13 cellular contexts compared by ENCODE assay signal in genomic region chr7:32048970-32049369, GRCh38. TPM values are rescaled to one million over a fixed set of nuclear protein-coding genes. Genes with fewer than 3 reads are reported as not detected.
DNase-seq lines count a peak whose midpoint lies in the region; ATAC-seq, FAIRE-seq and TF ChIP-seq lines count a peak whose summit lies in the region.
"Had no signal": no experiment of that assay in that cellular context is flagged by ENCODE, and none has a peak within 500 bp of the region (broad histone marks: within the 10 kb centered on the region; RNA-seq: fewer than 3 reads in every experiment).

No MANE protein-coding gene starts in this region.

- in situ Hi-C loops in GM12878 (cut with MboI) (no loop called here), gastrocnemius medialis (cut with MboI; ENCODE audit: low sequenced_read_pairs in 4 of 4) (no loop called here)

- H3K36me3 Mint-ChIP-seq in effector memory CD8-positive, alpha-beta T cell (ENCODE audit: insufficient read depth): peaks cover 3% of the 10 kb centered on the region
- H3K36me3 Mint-ChIP-seq: stimulated activated memory B cell treated with anti-CD40 and anti-IgM and Interleukin-4, amounts not matched to agents 10 μg/mL and 1 μg/mL and 100 μg/mL, for 72 hours had no signal

- FAIRE-seq in GM12878 (lab: Jason Lieb, UNC): no peak

- H3K27me3 ChIP-seq in GM12878 (replicated peaks in 1 of 2; ENCODE audit: control insufficient read depth in 2 of 2, insufficient read depth in 2 of 2, low read length in 1 of 2): 0 out of 4 replicates have a peak, but pooled peaks cover 0 to 3% of the 10 kb centered on the region in 2 experiments
- no peaks in the 10 kb centered on the region for H3K27me3 ChIP-seq in gastrocnemius medialis
- H3K27me3 ChIP-seq in heart left ventricle: no peaks in the 10 kb centered on the region
- H3K27me3 ChIP-seq: colonic mucosa had no signal

- ATAC-seq in GM18498 (IDR thresholded peaks at IDR 0.05; ENCODE audit: unreplicated experiment): peak; percentile 65
- peak; percentile 53 for ATAC-seq in GM19468 (IDR thresholded peaks at IDR 0.05; ENCODE audit: extremely low read depth, unreplicated experiment)
- peak; percentile 51 for ATAC-seq in HG03280 (IDR thresholded peaks at IDR 0.05; ENCODE audit: unreplicated experiment)
- peak; percentile 83 for ATAC-seq in GM12878
- no peak for ATAC-seq in gastrocnemius medialis
- ATAC-seq in stimulated activated naive CD8-positive, alpha-beta T cell treated with anti-CD3 and anti-CD28 coated beads, Interleukin-15, amount 100 ng/mL, for 72 hours: no peak
- no peak for ATAC-seq in heart left ventricle
- ATAC-seq in effector memory CD8-positive, alpha-beta T cell (replicated peaks): no peak
- ATAC-seq: stimulated activated memory B cell treated with anti-CD40 and anti-IgM and Interleukin-4, amounts not matched to agents 10 μg/mL and 1 μg/mL and 100 μg/mL, for 72 hours had no signal

- RAD21 ChIA-PET in GM12878 (lab: Charles Lee; ENCODE audit: unreplicated experiment): interaction anchor here (1.0 to 1.7 kb wide), 2 partner anchors 261 to 266 kb away, joined by 3 to 5 read pairs; no protein-coding TSS in a partner anchor

- no TSS peak for BruUV-seq in GM12878 (replicated peaks; lab: Mats Ljungman, UMichigan)

- H3K36me3 ChIP-seq in GM12878 (ENCODE audit: control insufficient read depth in 2 of 2, insufficient read depth in 2 of 2, low read length in 1 of 2): no peaks in the 10 kb centered on the region
- H3K36me3 ChIP-seq in gastrocnemius medialis: no peaks in the 10 kb centered on the region
- peaks cover 0 to 20% (median 0%) of the 10 kb centered on the region in 9 donors for H3K36me3 ChIP-seq in heart left ventricle
- H3K36me3 ChIP-seq: colonic mucosa had no signal

- TF ChIP-seq CTCF in GM12878 (IDR thresholded peaks at IDR 0.05 in 2 of 3, conservative IDR thresholded peaks at IDR 0.05 in 1 of 3; ENCODE audit: control insufficient read depth in 2 of 3, extremely low read depth in 1 of 3, insufficient read depth in 1 of 3, low read depth in 3 of 3, low read length in 3 of 3) (no peak), gastrocnemius medialis (IDR thresholded peaks at IDR 0.05 in 4 of 5, conservative IDR thresholded peaks at IDR 0.05 in 1 of 5) (no peak), heart left ventricle (IDR thresholded peaks at IDR 0.05) (no peak)

- no peaks in the 10 kb centered on the region for H3K27me3 Mint-ChIP-seq in stimulated activated naive CD8-positive, alpha-beta T cell treated with anti-CD3 and anti-CD28 coated beads, Interleukin-15, amount 100 ng/mL, for 72 hours
- H3K27me3 Mint-ChIP-seq in effector memory CD8-positive, alpha-beta T cell: no peaks in the 10 kb centered on the region
- H3K27me3 Mint-ChIP-seq: stimulated activated memory B cell treated with anti-CD40 and anti-IgM and Interleukin-4, amounts not matched to agents 10 μg/mL and 1 μg/mL and 100 μg/mL, for 72 hours had no signal

- no peak for TF ChIP-seq RAD21 in GM12878 (IDR thresholded peaks at IDR 0.05; ENCODE audit: insufficient read depth, low read depth, low read length)

- WGBS in GM12878 (ENCODE audit: insufficient coverage, insufficient replicate concordance, low lambda C conversion rate, missing lambda C conversion rate): 0% methylated on average over 3 of the region's 3 CpGs
- 9 to 11% (median 10%) methylated on average over 3 of the region's 3 CpGs for WGBS in heart left ventricle, 4 donors

- TF ChIP-seq POLR2A in GM12878 (IDR thresholded peaks at IDR 0.05; ENCODE audit: low read depth, low read length): no peak
- no peak for TF ChIP-seq POLR2A in gastrocnemius medialis (IDR thresholded peaks at IDR 0.05)
- TF ChIP-seq POLR2A in heart left ventricle (IDR thresholded peaks at IDR 0.05): no peak

- peak; percentile 48 for DNase-seq in GM12878 (ENCODE audit: low read depth, low spot score)
- DNase-seq in gastrocnemius medialis: no peak
- DNase-seq in stimulated activated naive CD8-positive, alpha-beta T cell treated with anti-CD3 and anti-CD28 coated beads, Interleukin-15, amount 100 ng/mL, for 72 hours: no peak
- DNase-seq in heart left ventricle: no peak
- DNase-seq in effector memory CD8-positive, alpha-beta T cell: no peak
- DNase-seq: activated effector memory CD4-positive, alpha-beta T cell treated with anti-CD3 and anti-CD28 coated beads, Interleukin-2, amount 50 U/mL, for 16 hours; colonic mucosa; foreskin fibroblast had no signal

- no peak for TF ChIP-seq EP300 in GM12878 (IDR thresholded peaks at IDR 0.05; ENCODE audit: borderline replicate concordance in 1 of 2, control insufficient read depth in 1 of 2, low read depth in 2 of 2, low read length in 2 of 2)

- SMC1A ChIA-PET in GM12878 (lab: Charles Lee; ENCODE audit: uncharacterized antibody, unreplicated experiment): interaction anchor here (0.8 to 7.7 kb wide), 4 partner anchors 12 to 154 kb away, joined by 3 to 69 read pairs (median 4); no protein-coding TSS in a partner anchor

- H3K4me1 Mint-ChIP-seq in stimulated activated naive CD8-positive, alpha-beta T cell treated with anti-CD3 and anti-CD28 coated beads, Interleukin-15, amount 100 ng/mL, for 72 hours: no peaks in the 10 kb centered on the region
- H3K4me1 Mint-ChIP-seq in effector memory CD8-positive, alpha-beta T cell (ENCODE audit: low read depth in 2 of 2): no peaks in the 10 kb centered on the region
- H3K4me1 Mint-ChIP-seq: stimulated activated memory B cell treated with anti-CD40 and anti-IgM and Interleukin-4, amounts not matched to agents 10 μg/mL and 1 μg/mL and 100 μg/mL, for 72 hours had no signal

- CTCF ChIA-PET in GM12878 (lab: Yijun Ruan, JAX): interaction anchor here (0.6 to 3.0 kb wide), 6 partner anchors 11 to 237 kb away, joined by 3 to 13 read pairs (median 4); no protein-coding TSS in a partner anchor

- no peaks in the 10 kb centered on the region for H4K20me1 ChIP-seq in GM12878 (ENCODE audit: control insufficient read depth, insufficient read depth)

- H3K4me1 ChIP-seq in GM12878 (ENCODE audit: control insufficient read depth, insufficient read depth, low read length) (no peaks in the 10 kb centered on the region), gastrocnemius medialis (no peaks in the 10 kb centered on the region), heart left ventricle (peaks cover 0 to 80% (median 19%) of the 10 kb centered on the region in 12 donors)
- H3K4me1 ChIP-seq: colonic mucosa had no signal

- intact Hi-C loops in GM12878 (cut with micrococcal nuclease; ENCODE audit: unreplicated experiment) (no loop called here), gastrocnemius medialis (cut with DNase I; ENCODE audit: low total_unique reads) (no loop called here), heart left ventricle (cut with DNase I) (no loop called here)

- H3K4me3 ChIP-seq in GM12878 (no peak overlapping the region), gastrocnemius medialis (no peak overlapping the region), heart left ventricle (no peak overlapping the region)
- H3K4me3 ChIP-seq: colonic mucosa had no signal

- H3K9me3 ChIP-seq in GM12878 (replicated peaks; ENCODE audit: control insufficient read depth, insufficient read depth, low read length) (no peaks in the 10 kb centered on the region), gastrocnemius medialis (no peaks in the 10 kb centered on the region), heart left ventricle (no peaks in the 10 kb centered on the region)
- H3K9me3 ChIP-seq: colonic mucosa had no signal

- H3K27ac Mint-ChIP-seq in stimulated activated naive CD8-positive, alpha-beta T cell treated with anti-CD3 and anti-CD28 coated beads, Interleukin-15, amount 100 ng/mL, for 72 hours: no peak overlapping the region
- H3K27ac Mint-ChIP-seq in effector memory CD8-positive, alpha-beta T cell: no peak overlapping the region
- H3K27ac Mint-ChIP-seq: stimulated activated memory B cell treated with anti-CD40 and anti-IgM and Interleukin-4, amounts not matched to agents 10 μg/mL and 1 μg/mL and 100 μg/mL, for 72 hours had no signal

- H3K9me3 Mint-ChIP-seq in stimulated activated naive CD8-positive, alpha-beta T cell treated with anti-CD3 and anti-CD28 coated beads, Interleukin-15, amount 100 ng/mL, for 72 hours: peaks cover 7% of the 10 kb centered on the region in 2 donors
- H3K9me3 Mint-ChIP-seq in effector memory CD8-positive, alpha-beta T cell: peaks cover 6 to 7% of the 10 kb centered on the region in 2 donors
- H3K9me3 Mint-ChIP-seq: stimulated activated memory B cell treated with anti-CD40 and anti-IgM and Interleukin-4, amounts not matched to agents 10 μg/mL and 1 μg/mL and 100 μg/mL, for 72 hours had no signal

- H3K4me2 ChIP-seq in GM12878 (ENCODE audit: control insufficient read depth, insufficient read depth): no peak overlapping the region

- no peak overlapping the region for H3K9ac ChIP-seq in GM12878 (ENCODE audit: control insufficient read depth, insufficient read depth, low read length)

- no peak overlapping the region for H3K4me3 Mint-ChIP-seq in stimulated activated naive CD8-positive, alpha-beta T cell treated with anti-CD3 and anti-CD28 coated beads, Interleukin-15, amount 100 ng/mL, for 72 hours
- no peak overlapping the region for H3K4me3 Mint-ChIP-seq in effector memory CD8-positive, alpha-beta T cell
- H3K4me3 Mint-ChIP-seq: stimulated activated memory B cell treated with anti-CD40 and anti-IgM and Interleukin-4, amounts not matched to agents 10 μg/mL and 1 μg/mL and 100 μg/mL, for 72 hours had no signal

- no peaks in the 10 kb centered on the region for H3K79me2 ChIP-seq in GM12878 (ENCODE audit: control insufficient read depth, insufficient read depth, low read length)

- H3K27ac ChIP-seq in GM12878 (ENCODE audit: control insufficient read depth, insufficient read depth) (no peak overlapping the region), gastrocnemius medialis (no peak overlapping the region), heart left ventricle (no peak overlapping the region)
- H3K27ac ChIP-seq: C4-2B, colonic mucosa had no signal

- POLR2A ChIA-PET in GM12878 (lab: Charles Lee): no interaction called here

- H2AFZ ChIP-seq in GM12878 (ENCODE audit: control insufficient read depth, low read depth, low read length): no peak overlapping the region

RNA-seq across cellular contexts. Expression of gene PDE1C, which starts 21.2 kb away (rescaled TPM):
- 3.4 and 5.1 TPM in 2 replicates for total RNA-seq in GM12878 (2013; cell fraction: nucleolus; rRNA removed)
- total RNA-seq in GM12878 (2014; rRNA removed) (0.90 and 1.3 TPM in 2 replicates), GM12878 (2014; rRNA removed; fragmentation: Illumina TruSeq; extraction: Trizol) (0.76 and 0.78 TPM in 2 replicates), GM12878 (2021) (2.0 and 2.3 TPM in 2 replicates), gastrocnemius medialis (1 to 10 TPM in 1 of 4 donors, under 1 TPM in 3; 0.46 to 1.2 (median 0.67) TPM), heart left ventricle (100 to 1,000 TPM in 8 of 9 donors, 10 to 100 TPM in 1; 63.7 to 307 (median 143) TPM)
- polyA plus RNA-seq in GM12878 (2011; ENCODE audit: low read depth): 0.05 TPM
- polyA plus RNA-seq in GM12878 (2011; rRNA removed) (0.67 and 0.82 TPM in 2 replicates), GM12878 (2014; fragmentation: Illumina TruSeq; extraction: Trizol) (1.1 and 1.3 TPM in 2 replicates), GM12878 (2014; fragmentation: Nextera tagmentation; extraction: Ambion mirVana) (under 1 TPM; 0.46 to 0.47 TPM), GM12878 (2014; rRNA removed) (0.73 and 0.86 TPM in 2 replicates), GM12878 (2016; fragmentation: Nextera tagmentation; extraction: Ambion mirVana) (under 1 TPM; 0.29 to 0.46 TPM), heart left ventricle (10 to 100 TPM; 35.3 to 42.9 TPM)
- 0.45 and 0.69 TPM in 2 replicates for polyA plus RNA-seq in GM12878 (2011; cell fraction: cytosol; rRNA removed)
- polyA plus RNA-seq in GM12878 (2011; cell fraction: nucleus; rRNA removed): 1.1 TPM in 2 replicates
- 0.11 and 0.25 TPM in 2 replicates for polyA plus RNA-seq in GM12878 (2012)
- 3.6 and 4.5 TPM in 2 replicates for polyA minus RNA-seq in GM12878 (2011; rRNA and poly(A)+ RNA removed)
- polyA minus RNA-seq in GM12878 (2011; cell fraction: cytosol; rRNA and poly(A)+ RNA removed): 0.42 and 0.53 TPM in 2 replicates
- polyA minus RNA-seq in GM12878 (2011; cell fraction: nucleus; rRNA and poly(A)+ RNA removed): 2.8 and 5.4 TPM in 2 replicates

Comparison
In these comparisons a context has a peak if more than half of its experiments do, and no peak if none do; other contexts are left out.
1. ATAC-seq: peak in GM18498 (single experiment), GM19468 (single experiment), HG03280 (single experiment) and GM12878 (single experiment); none in gastrocnemius medialis (0 of 2), stimulated activated naive CD8-positive, alpha-beta T cell treated with anti-CD3 and anti-CD28 coated beads, Interleukin-15, amount 100 ng/mL, for 72 hours (single experiment), heart left ventricle (0 of 4) and effector memory CD8-positive, alpha-beta T cell (single experiment).
2. RNA of gene PDE1C, which starts 21.2 kb away (total RNA-seq): 63.7 to 307 TPM in heart left ventricle; 0.76 to 5.1 TPM in GM12878 and 0.46 to 1.2 TPM in gastrocnemius medialis; every median in the first group is over 10 times any median in the second.